In the genomic region with DNA sequence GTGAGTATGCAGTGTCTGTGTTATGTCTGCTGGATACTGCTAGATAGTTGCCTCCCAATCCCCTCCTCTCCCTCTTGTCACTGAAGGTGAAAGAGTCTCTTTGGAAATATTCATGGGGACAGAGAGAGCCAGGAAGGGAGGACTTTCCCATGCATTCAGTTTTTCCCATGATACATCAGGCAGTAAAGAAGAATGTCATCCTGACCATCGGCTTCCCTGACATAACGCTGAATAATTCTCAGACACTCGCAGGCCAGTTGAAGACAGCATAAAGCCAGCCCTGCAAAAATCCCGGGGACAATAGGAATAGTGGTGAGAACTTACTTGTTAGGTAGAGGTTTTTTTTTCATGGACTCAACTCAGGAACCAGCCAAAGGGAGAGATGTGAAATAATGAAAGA, we compare ENCODE assay signal across 21 cellular contexts.
"Had no signal": no experiment of that assay in that cellular context is flagged by ENCODE, and none has a peak within 500 bp of the region (broad histone marks: within the 10 kb centered on the region; RNA-seq: fewer than 3 reads in every experiment).

No MANE protein-coding gene starts in this region.

- H3K27ac ChIP-seq: HL-60, SJSA1, SK-N-MC had no signal

- DNase-seq: KBM-7, MV-4-11, NCI-H1048, NCI-H1105, NCI-H1417 treated with DMSO at 0.1 percent for 48 hours, NCI-H146, NCI-H1694 treated with DMSO at 0.1 percent for 48 hours, NCI-H1930, NCI-H2081, NCI-H2107, NCI-H2227 treated with DMSO at 0.1 percent for 48 hours, NCI-H524 treated with DMSO at 0.1 percent for 48 hours, NCI-H69, NCI-H774, Right ventricle myocardium superior, RPMI8226, SIG-M5 had no signal

- FAIRE-seq: RCC 7860 had no signal

- H3K9me3 ChIP-seq: SJSA1 had no signal

- H3K27me3 ChIP-seq: SJSA1 had no signal

- H3K36me3 ChIP-seq: SJSA1 had no signal

- H3K4me3 ChIP-seq: SJSA1, SK-N-MC had no signal
